ENCODE assay signal across 1 cellular context in the genomic region with DNA sequence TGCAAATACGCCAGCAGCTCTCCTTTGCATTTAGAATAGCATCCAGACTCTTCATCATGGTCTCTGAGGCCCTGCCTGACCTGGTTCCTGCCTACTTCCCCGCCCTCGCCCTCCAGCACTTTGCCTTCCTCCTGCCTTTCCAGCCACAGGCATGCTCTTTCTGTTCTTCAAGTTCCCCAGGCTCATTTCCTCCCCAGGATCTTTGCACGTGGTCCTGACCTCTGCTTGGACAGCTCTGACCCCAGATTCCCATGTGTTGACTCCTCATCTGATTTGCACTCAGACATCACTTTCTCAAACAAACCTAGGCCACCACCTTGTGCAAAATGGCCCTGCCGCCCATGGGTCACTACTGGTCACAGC.
TF ChIP-seq lines count a peak whose summit lies in the region.

No MANE protein-coding gene starts in this region.

TF ChIP-seq in K562, 482 proteins besides CTCF, POLR2A, EP300 and RAD21:
- TF ChIP-seq, protein P1, sequence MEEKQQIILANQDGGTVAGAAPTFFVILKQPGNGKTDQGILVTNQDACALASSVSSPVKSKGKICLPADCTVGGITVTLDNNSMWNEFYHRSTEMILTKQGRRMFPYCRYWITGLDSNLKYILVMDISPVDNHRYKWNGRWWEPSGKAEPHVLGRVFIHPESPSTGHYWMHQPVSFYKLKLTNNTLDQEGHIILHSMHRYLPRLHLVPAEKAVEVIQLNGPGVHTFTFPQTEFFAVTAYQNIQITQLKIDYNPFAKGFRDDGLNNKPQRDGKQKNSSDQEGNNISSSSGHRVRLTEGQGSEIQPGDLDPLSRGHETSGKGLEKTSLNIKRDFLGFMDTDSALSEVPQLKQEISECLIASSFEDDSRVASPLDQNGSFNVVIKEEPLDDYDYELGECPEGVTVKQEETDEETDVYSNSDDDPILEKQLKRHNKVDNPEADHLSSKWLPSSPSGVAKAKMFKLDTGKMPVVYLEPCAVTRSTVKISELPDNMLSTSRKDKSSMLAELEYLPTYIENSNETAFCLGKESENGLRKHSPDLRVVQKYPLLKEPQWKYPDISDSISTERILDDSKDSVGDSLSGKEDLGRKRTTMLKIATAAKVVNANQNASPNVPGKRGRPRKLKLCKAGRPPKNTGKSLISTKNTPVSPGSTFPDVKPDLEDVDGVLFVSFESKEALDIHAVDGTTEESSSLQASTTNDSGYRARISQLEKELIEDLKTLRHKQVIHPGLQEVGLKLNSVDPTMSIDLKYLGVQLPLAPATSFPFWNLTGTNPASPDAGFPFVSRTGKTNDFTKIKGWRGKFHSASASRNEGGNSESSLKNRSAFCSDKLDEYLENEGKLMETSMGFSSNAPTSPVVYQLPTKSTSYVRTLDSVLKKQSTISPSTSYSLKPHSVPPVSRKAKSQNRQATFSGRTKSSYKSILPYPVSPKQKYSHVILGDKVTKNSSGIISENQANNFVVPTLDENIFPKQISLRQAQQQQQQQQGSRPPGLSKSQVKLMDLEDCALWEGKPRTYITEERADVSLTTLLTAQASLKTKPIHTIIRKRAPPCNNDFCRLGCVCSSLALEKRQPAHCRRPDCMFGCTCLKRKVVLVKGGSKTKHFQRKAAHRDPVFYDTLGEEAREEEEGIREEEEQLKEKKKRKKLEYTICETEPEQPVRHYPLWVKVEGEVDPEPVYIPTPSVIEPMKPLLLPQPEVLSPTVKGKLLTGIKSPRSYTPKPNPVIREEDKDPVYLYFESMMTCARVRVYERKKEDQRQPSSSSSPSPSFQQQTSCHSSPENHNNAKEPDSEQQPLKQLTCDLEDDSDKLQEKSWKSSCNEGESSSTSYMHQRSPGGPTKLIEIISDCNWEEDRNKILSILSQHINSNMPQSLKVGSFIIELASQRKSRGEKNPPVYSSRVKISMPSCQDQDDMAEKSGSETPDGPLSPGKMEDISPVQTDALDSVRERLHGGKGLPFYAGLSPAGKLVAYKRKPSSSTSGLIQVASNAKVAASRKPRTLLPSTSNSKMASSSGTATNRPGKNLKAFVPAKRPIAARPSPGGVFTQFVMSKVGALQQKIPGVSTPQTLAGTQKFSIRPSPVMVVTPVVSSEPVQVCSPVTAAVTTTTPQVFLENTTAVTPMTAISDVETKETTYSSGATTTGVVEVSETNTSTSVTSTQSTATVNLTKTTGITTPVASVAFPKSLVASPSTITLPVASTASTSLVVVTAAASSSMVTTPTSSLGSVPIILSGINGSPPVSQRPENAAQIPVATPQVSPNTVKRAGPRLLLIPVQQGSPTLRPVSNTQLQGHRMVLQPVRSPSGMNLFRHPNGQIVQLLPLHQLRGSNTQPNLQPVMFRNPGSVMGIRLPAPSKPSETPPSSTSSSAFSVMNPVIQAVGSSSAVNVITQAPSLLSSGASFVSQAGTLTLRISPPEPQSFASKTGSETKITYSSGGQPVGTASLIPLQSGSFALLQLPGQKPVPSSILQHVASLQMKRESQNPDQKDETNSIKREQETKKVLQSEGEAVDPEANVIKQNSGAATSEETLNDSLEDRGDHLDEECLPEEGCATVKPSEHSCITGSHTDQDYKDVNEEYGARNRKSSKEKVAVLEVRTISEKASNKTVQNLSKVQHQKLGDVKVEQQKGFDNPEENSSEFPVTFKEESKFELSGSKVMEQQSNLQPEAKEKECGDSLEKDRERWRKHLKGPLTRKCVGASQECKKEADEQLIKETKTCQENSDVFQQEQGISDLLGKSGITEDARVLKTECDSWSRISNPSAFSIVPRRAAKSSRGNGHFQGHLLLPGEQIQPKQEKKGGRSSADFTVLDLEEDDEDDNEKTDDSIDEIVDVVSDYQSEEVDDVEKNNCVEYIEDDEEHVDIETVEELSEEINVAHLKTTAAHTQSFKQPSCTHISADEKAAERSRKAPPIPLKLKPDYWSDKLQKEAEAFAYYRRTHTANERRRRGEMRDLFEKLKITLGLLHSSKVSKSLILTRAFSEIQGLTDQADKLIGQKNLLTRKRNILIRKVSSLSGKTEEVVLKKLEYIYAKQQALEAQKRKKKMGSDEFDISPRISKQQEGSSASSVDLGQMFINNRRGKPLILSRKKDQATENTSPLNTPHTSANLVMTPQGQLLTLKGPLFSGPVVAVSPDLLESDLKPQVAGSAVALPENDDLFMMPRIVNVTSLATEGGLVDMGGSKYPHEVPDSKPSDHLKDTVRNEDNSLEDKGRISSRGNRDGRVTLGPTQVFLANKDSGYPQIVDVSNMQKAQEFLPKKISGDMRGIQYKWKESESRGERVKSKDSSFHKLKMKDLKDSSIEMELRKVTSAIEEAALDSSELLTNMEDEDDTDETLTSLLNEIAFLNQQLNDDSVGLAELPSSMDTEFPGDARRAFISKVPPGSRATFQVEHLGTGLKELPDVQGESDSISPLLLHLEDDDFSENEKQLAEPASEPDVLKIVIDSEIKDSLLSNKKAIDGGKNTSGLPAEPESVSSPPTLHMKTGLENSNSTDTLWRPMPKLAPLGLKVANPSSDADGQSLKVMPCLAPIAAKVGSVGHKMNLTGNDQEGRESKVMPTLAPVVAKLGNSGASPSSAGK (IDR thresholded peaks at IDR 0.05): peak; percentile 72
- TF ChIP-seq L3MBTL2 (IDR thresholded peaks at IDR 0.05): peak; percentile 58
- TF ChIP-seq, protein P2, sequence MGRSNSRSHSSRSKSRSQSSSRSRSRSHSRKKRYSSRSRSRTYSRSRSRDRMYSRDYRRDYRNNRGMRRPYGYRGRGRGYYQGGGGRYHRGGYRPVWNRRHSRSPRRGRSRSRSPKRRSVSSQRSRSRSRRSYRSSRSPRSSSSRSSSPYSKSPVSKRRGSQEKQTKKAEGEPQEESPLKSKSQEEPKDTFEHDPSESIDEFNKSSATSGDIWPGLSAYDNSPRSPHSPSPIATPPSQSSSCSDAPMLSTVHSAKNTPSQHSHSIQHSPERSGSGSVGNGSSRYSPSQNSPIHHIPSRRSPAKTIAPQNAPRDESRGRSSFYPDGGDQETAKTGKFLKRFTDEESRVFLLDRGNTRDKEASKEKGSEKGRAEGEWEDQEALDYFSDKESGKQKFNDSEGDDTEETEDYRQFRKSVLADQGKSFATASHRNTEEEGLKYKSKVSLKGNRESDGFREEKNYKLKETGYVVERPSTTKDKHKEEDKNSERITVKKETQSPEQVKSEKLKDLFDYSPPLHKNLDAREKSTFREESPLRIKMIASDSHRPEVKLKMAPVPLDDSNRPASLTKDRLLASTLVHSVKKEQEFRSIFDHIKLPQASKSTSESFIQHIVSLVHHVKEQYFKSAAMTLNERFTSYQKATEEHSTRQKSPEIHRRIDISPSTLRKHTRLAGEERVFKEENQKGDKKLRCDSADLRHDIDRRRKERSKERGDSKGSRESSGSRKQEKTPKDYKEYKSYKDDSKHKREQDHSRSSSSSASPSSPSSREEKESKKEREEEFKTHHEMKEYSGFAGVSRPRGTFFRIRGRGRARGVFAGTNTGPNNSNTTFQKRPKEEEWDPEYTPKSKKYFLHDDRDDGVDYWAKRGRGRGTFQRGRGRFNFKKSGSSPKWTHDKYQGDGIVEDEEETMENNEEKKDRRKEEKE (IDR thresholded peaks at IDR 0.05; ENCODE audit: borderline replicate concordance in 1 of 2, control insufficient read depth in 1 of 2, low read depth in 2 of 2, low read length in 1 of 2): no peak
